ENCODE assay signal across 1 cellular context in genomic region chr6:2744206-2744771, GRCh38.
TF ChIP-seq lines count a peak whose summit lies in the region.

No MANE protein-coding gene starts in this region.

TF ChIP-seq in HepG2, 621 proteins besides CTCF, POLR2A, EP300 and RAD21 (continued from another document):
- TF ChIP-seq PAXIP1 (CRISPR knock-in tag; conservative IDR thresholded peaks at IDR 0.05) (peak; percentile 48; the same call in 1 of the 2 replicates), ZNF512B (CRISPR knock-in tag; IDR thresholded peaks at IDR 0.05; ENCODE audit: borderline replicate concordance) (no peak), AGO2 (optimal IDR thresholded peaks at IDR 0.05; ENCODE audit: low read depth, low read length) (no peak), TBP (CRISPR knock-in tag; IDR thresholded peaks at IDR 0.05) (no peak), ZNF614 (CRISPR knock-in tag; IDR thresholded peaks at IDR 0.05; ENCODE audit: borderline replicate concordance) (0 out of 2 replicates have a peak, but pooled peaks have one; percentile 48), SETDB1 (CRISPR knock-in tag; IDR thresholded peaks at IDR 0.05; ENCODE audit: borderline replicate concordance) (no peak), SMC3 (IDR thresholded peaks at IDR 0.05; ENCODE audit: low read length) (0 out of 2 replicates have a peak, but pooled peaks have one; percentile 34), NR2C2 (CRISPR knock-in tag; IDR thresholded peaks at IDR 0.05; ENCODE audit: borderline replicate concordance) (no peak), ZFX (CRISPR knock-in tag; IDR thresholded peaks at IDR 0.05; ENCODE audit: low read depth) (no peak)
